ENCODE assay signal across 8 cellular contexts in the genomic region with DNA sequence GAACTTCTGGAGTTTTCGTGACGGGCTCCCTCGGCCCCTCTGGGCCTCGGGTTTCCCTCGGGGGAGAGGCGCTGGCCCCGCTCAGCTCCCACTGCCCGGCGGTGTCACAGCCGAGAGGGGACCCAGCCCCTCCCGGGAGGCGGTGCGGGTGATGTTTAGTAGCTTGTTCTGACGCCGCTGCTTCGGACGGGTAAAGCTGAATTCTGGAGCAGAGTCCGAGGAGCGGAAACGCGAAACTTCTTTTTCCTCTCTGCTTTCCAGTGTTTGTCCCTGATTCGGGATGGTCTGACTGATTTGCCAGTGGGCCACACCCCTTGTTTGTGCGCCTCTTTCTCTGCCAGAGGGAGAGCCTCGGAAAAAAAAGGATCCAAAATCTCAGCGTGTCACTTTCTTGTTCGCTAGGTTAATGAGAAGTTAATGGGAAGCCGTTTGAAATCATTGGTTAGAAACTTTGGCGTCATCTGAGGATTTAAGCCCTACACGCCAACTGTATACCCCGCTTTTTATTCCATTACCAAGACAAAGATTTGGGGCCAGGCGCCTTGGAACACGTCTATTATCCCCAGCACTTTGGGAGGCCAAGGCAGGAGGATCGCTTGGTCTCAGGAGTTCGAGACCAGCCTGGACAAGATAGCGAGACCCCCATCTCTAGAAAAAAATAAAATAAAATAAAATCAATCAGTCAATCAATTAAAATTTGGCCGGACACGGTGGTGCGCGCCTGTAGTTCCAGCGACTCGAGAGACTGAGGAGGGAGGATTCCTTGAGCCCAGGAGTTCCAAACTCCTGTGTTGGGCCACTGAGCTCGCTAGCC. TPM values are rescaled to one million over a fixed set of nuclear protein-coding genes. Genes with fewer than 3 reads are reported as not detected.
DNase-seq lines count a peak whose midpoint lies in the region; ATAC-seq and TF ChIP-seq lines count a peak whose summit lies in the region.

No MANE protein-coding gene starts in this region.

- H3K4me3 ChIP-seq in Caco-2 (ENCODE audit: low read depth, low read length) (peak overlapping the region; percentile 91), Loucy (ENCODE audit: low read length, poor library complexity, severe bottlenecking) (peak overlapping the region; percentile 89), tibial nerve (peak overlapping the region; percentile 83 to 98 (median 90))

- H2AFZ ChIP-seq in Loucy (ENCODE audit: low read length): peak overlapping the region; percentile 92

- peak; percentile 2 for ATAC-seq in GM21619 (IDR thresholded peaks at IDR 0.05; ENCODE audit: unreplicated experiment)
- ATAC-seq in esophagus mucosa: peak; percentile 21
- ATAC-seq in HG02884 (IDR thresholded peaks at IDR 0.05; ENCODE audit: unreplicated experiment): no peak

- peak overlapping the region; percentile 88 for H3K4me2 ChIP-seq in Loucy (ENCODE audit: low read depth, low read length, poor library complexity, severe bottlenecking)

- H3K27ac ChIP-seq in tibial nerve: peak overlapping the region; percentile 88 to 99 (median 96)

- peaks cover 1% of the 10 kb centered on the region for H3K36me3 ChIP-seq in Caco-2 (ENCODE audit: control insufficient read depth, insufficient read depth, low read length)
- H3K36me3 ChIP-seq in Loucy (ENCODE audit: insufficient read depth, low read length): peaks cover 9% of the 10 kb centered on the region; the same call in 1 of the 2 replicates
- peaks cover 0 to 11% (median 0%) of the 10 kb centered on the region in 3 donors for H3K36me3 ChIP-seq in tibial nerve

- CTCF ChIA-PET in Caco-2 (lab: Charles Lee): interaction anchor here (0.7 to 2.1 kb wide), 6 partner anchors 15 to 150 kb away, joined by 3 to 10 read pairs (median 4); a partner anchor contains a TSS

- WGBS in tibial nerve, 2 donors: 19 to 26% methylated on average over 32 to 42 of the region's 42 CpGs

- H3F3A ChIP-seq in Loucy (ENCODE audit: low read depth): 0 out of 2 replicates have a peak, but pooled peaks cover 2% of the 10 kb centered on the region

- TF ChIP-seq CTCF in Caco-2 (IDR thresholded peaks at IDR 0.05; ENCODE audit: insufficient read depth in 1 of 2, low read depth in 1 of 2, low read length in 1 of 2, severe bottlenecking in 1 of 2, unreplicated experiment in 1 of 2): no peak
- TF ChIP-seq CTCF in Loucy (conservative IDR thresholded peaks at IDR 0.05; ENCODE audit: low read length): no peak
- TF ChIP-seq CTCF in tibial nerve (IDR thresholded peaks at IDR 0.05): no peak

- H3K9ac ChIP-seq in Loucy (ENCODE audit: low read depth, low read length, poor library complexity, severe bottlenecking): peak overlapping the region; percentile 81

- H3K9me2 ChIP-seq in Loucy (replicated peaks; ENCODE audit: low read depth, low read length): no peaks in the 10 kb centered on the region

- H3K4me3 Mint-ChIP-seq in Caco-2 (ENCODE audit: unreplicated experiment): peak overlapping the region; percentile 82

- H3K4me1 ChIP-seq in Caco-2 (peaks cover 18% of the 10 kb centered on the region), Loucy (ENCODE audit: insufficient read depth, low read length, poor library complexity, severe bottlenecking) (peaks cover 7% of the 10 kb centered on the region), tibial nerve (peaks cover 0 to 57% (median 20%) of the 10 kb centered on the region in 4 donors)

- TSS peak; percentile 30 for BruUV-seq in Caco-2 (replicated peaks; lab: Mats Ljungman, UMichigan)

- H4K20me1 ChIP-seq in Loucy (ENCODE audit: insufficient read depth, low read length, poor library complexity, severe bottlenecking): no peaks in the 10 kb centered on the region

- H3K9me3 ChIP-seq in Caco-2: no peaks in the 10 kb centered on the region
- no peaks in the 10 kb centered on the region for H3K9me3 ChIP-seq in Loucy (ENCODE audit: insufficient read depth, low read depth, low read length)
- H3K9me3 ChIP-seq in tibial nerve: no peaks in the 10 kb centered on the region

- H3K9me3 Mint-ChIP-seq in Caco-2 (ENCODE audit: unreplicated experiment): no peaks in the 10 kb centered on the region

- DNase-seq in Caco-2: peak; percentile 69 to 82
- DNase-seq in activated CD4-positive, alpha-beta T cell treated with anti-CD3 and anti-CD28 coated beads, Interleukin-2, amount 50 U/mL, for 1 hour: peak; percentile 19
- DNase-seq in mucosa of gallbladder (ENCODE audit: low spot score): peak; percentile 37
- peak in 1 of 2 donors; percentile 29 for DNase-seq in tibial nerve (ENCODE audit: low spot score in 2 of 2)

- TF ChIP-seq EP300 in tibial nerve (IDR thresholded peaks at IDR 0.05): no peak

- POLR2A ChIA-PET in Caco-2 (lab: Charles Lee): interaction anchor here (0.6 to 1.8 kb wide), 10 partner anchors 8 to 1241 kb away, joined by 3 to 22 read pairs (median 5); a partner anchor contains a TSS

- H3K27me3 Mint-ChIP-seq in Caco-2 (ENCODE audit: insufficient read depth, unreplicated experiment): no peaks in the 10 kb centered on the region

- peaks cover 47% of the 10 kb centered on the region for H3K36me3 Mint-ChIP-seq in Caco-2 (ENCODE audit: insufficient read depth, unreplicated experiment)

- H3K79me2 ChIP-seq in Loucy (ENCODE audit: insufficient read depth, low read length): peaks cover 11% of the 10 kb centered on the region

- peak overlapping the region; percentile 91 for H3K27ac Mint-ChIP-seq in Caco-2 (ENCODE audit: unreplicated experiment)

- TF ChIP-seq POLR2A in tibial nerve (IDR thresholded peaks at IDR 0.05): no peak

- intact Hi-C loops in Caco-2 (cut with micrococcal nuclease; ENCODE audit: unreplicated experiment): loop anchor here (2.0 kb wide), 2 partner anchors 67 to 79 kb away; a partner anchor contains a TSS

- H3K27me3 ChIP-seq in Caco-2 (replicated peaks; ENCODE audit: control insufficient read depth, insufficient read depth, low read length) (no peaks in the 10 kb centered on the region), Loucy (ENCODE audit: insufficient read depth, low read length, poor library complexity, severe bottlenecking) (no peaks in the 10 kb centered on the region), tibial nerve (no peaks in the 10 kb centered on the region)

- H3K4me1 Mint-ChIP-seq in Caco-2 (ENCODE audit: low read depth, unreplicated experiment): peaks cover 15% of the 10 kb centered on the region

RNA-seq across cellular contexts. Expression of a gene that starts 0.8 kb away (rescaled TPM):
- total RNA-seq in Caco-2 (2022) (31.0 and 31.7 TPM in 2 replicates), esophagus mucosa (15.8 TPM), mucosa of gallbladder (20.7 TPM), tibial nerve (10 to 100 TPM; 34.3 to 41.6 (median 37.6) TPM)

RNA-seq across cellular contexts. Expression of a gene that starts 14.4 kb away (rescaled TPM):
- total RNA-seq in Caco-2 (2022): 99.1 and 99.8 TPM in 2 replicates
- 21.9 TPM for total RNA-seq in esophagus mucosa
- 17.6 TPM for total RNA-seq in mucosa of gallbladder
- total RNA-seq in tibial nerve: 10 to 100 TPM in 1 of 4 donors, 1 to 10 TPM in 3; 5.4 to 13.8 (median 7.4) TPM

RNA-seq across cellular contexts. Expression of a gene that starts 14.5 kb away (rescaled TPM):
- 217 and 222 TPM in 2 replicates for total RNA-seq in Caco-2 (2022)
- 31.2 TPM for total RNA-seq in esophagus mucosa
- 2.6 TPM for total RNA-seq in mucosa of gallbladder
- total RNA-seq in tibial nerve: 1 to 10 TPM in 2 of 4 donors, under 1 TPM in 2; 0.21 to 1.2 (median 0.84) TPM

RNA-seq across cellular contexts. Expression of a gene that starts 34.6 kb away (rescaled TPM):
- total RNA-seq in Caco-2 (2022): 0.34 TPM in 1 of 2 replicates, not detected in the other
- total RNA-seq in esophagus mucosa: not detected
- not detected for total RNA-seq in mucosa of gallbladder
- total RNA-seq in tibial nerve: not detected

RNA-seq across cellular contexts. Expression of a gene that starts 56.6 kb away (rescaled TPM):
- total RNA-seq in Caco-2 (2022) (not detected in 2 replicates), esophagus mucosa (0.08 TPM), mucosa of gallbladder (3.2 TPM), tibial nerve (10 to 100 TPM in 3 of 4 donors, 1 to 10 TPM in 1; 6.6 to 33.1 (median 28.8) TPM)
